Comparison of ENCODE assay signal across 6 cellular contexts in the genomic region with DNA sequence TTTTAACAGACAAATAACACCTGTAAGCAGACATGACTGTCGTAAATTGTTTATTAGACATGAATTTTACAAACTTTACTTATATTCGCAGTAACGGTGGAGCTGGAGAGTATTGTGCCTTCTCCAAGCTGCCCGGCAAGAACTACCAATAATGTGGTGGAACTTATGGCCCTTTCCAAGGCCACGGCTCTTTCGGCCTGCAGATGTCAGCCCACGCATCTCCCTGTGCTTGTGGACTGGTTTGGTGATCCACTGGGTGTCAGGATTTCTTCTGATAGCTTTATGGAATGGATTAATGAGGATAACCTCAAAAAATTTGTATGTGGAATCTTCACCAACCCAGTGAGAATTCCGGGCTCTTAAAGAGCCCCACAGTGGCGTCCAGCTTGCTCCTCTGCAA. TPM values are rescaled to one million over a fixed set of nuclear protein-coding genes. Genes with fewer than 3 reads are reported as not detected.
"Had no signal": no experiment of that assay in that cellular context is flagged by ENCODE, and none has a peak within 500 bp of the region (broad histone marks: within the 10 kb centered on the region; RNA-seq: fewer than 3 reads in every experiment).

No MANE protein-coding gene starts in this region.

RNA-seq across cellular contexts. Expression of a gene that starts 30.9 kb away (rescaled TPM):
- total RNA-seq: naive thymus-derived CD4-positive, alpha-beta T cell; occipital lobe; pulmonary artery endothelial cell; smooth muscle cell; spleen; upper lobe of right lung had no signal
- polyA plus RNA-seq: naive thymus-derived CD4-positive, alpha-beta T cell; smooth muscle cell; spleen had no signal
